ENCODE assay signal across 8 cellular contexts in genomic region chr11:74672956-74673895, GRCh38. TPM values are rescaled to one million over a fixed set of nuclear protein-coding genes. Genes with fewer than 3 reads are reported as not detected.
DNase-seq lines count a peak whose midpoint lies in the region; ATAC-seq and TF ChIP-seq lines count a peak whose summit lies in the region.

No MANE protein-coding gene starts in this region.

- H3K27ac Mint-ChIP-seq in activated CD8-positive, alpha-beta memory T cell treated with anti-CD3 and anti-CD28 coated beads, Interleukin-2, amount 10 ng/mL, durations not matched to agents 7 days and 5 days, result no peak overlapping the region
- H3K27ac Mint-ChIP-seq in MCF 10A (ENCODE audit: low read depth, unreplicated experiment), result peak overlapping the region; percentile 73

- WGBS in right lobe of liver (ENCODE audit: insufficient coverage, low coverage, low lambda C conversion rate, missing lambda C conversion rate), result 41% methylated on average over 12 of the region's 13 CpGs

- H3K36me3 ChIP-seq in right lobe of liver, result no peaks in the 10 kb centered on the region

- peak; percentile 26 for DNase-seq in activated CD8-positive, alpha-beta memory T cell treated with anti-CD3 and anti-CD28 coated beads, Interleukin-2, amount 10 ng/mL, durations not matched to agents 7 days and 5 days
- no peak for DNase-seq in activated CD8-positive, alpha-beta memory T cell treated with anti-CD3 and anti-CD28 coated beads, Interleukin-2, amount 50 U/mL, for 4 hours
- DNase-seq in MCF 10A (ENCODE audit: unreplicated experiment) (peak; percentile 96), right lobe of liver (peak in 2 of 3 donors; percentile 59 to 92), HuH-7.5 (ENCODE audit: low spot score) (no peak), NCI-H524 treated with DMSO at 0.1 percent for 48 hours (lab: John Stamatoyannopoulos, UW) (no peak)
- no peak for DNase-seq in stimulated activated naive CD4-positive, alpha-beta T cell (lab: John Stamatoyannopoulos, UW)

- H3K9me3 Mint-ChIP-seq in activated CD8-positive, alpha-beta memory T cell treated with anti-CD3 and anti-CD28 coated beads, Interleukin-2, amount 10 ng/mL, durations not matched to agents 7 days and 5 days (ENCODE audit: low read depth), result no peaks in the 10 kb centered on the region
- no peaks in the 10 kb centered on the region for H3K9me3 Mint-ChIP-seq in MCF 10A (ENCODE audit: unreplicated experiment)

- H3K27me3 Mint-ChIP-seq in activated CD8-positive, alpha-beta memory T cell treated with anti-CD3 and anti-CD28 coated beads, Interleukin-2, amount 10 ng/mL, durations not matched to agents 7 days and 5 days, result no peaks in the 10 kb centered on the region
- no peaks in the 10 kb centered on the region for H3K27me3 Mint-ChIP-seq in MCF 10A (ENCODE audit: insufficient read depth, unreplicated experiment)

- no peak overlapping the region for H3K4me3 ChIP-seq in right lobe of liver

- intact Hi-C loops in MCF 10A (cut with micrococcal nuclease), result no loop called here
- intact Hi-C loops in right lobe of liver (cut with DNase I), result no loop called here

- CTCF ChIA-PET in activated CD8-positive, alpha-beta memory T cell treated with anti-CD3 and anti-CD28 coated beads, Interleukin-2, amount 10 ng/mL, durations not matched to agents 7 days and 5 days (lab: Charles Lee), result interaction anchor here (1.5 kb wide), 1 partner anchor 29 kb away, joined by 6 read pairs; no protein-coding TSS in a partner anchor
- CTCF ChIA-PET in MCF 10A (lab: Yijun Ruan, JAX), result interaction anchor here (0.6 to 1.5 kb wide), 10 partner anchors 21 to 650 kb away, joined by 3 to 6 read pairs (median 3); no protein-coding TSS in a partner anchor

- no peak overlapping the region for H3K4me3 Mint-ChIP-seq in activated CD8-positive, alpha-beta memory T cell treated with anti-CD3 and anti-CD28 coated beads, Interleukin-2, amount 10 ng/mL, durations not matched to agents 7 days and 5 days
- no peak overlapping the region for H3K4me3 Mint-ChIP-seq in MCF 10A (ENCODE audit: unreplicated experiment)

- TSS peak; percentile 42 for BruUV-seq in MCF 10A (replicated peaks; lab: Mats Ljungman, UMichigan)

- TF ChIP-seq CTCF in MCF 10A (IDR thresholded peaks at IDR 0.05; ENCODE audit: unreplicated experiment), result no peak
- TF ChIP-seq CTCF in right lobe of liver (IDR thresholded peaks at IDR 0.05), result no peak

- peak overlapping the region in 1 of 3 donors; percentile 52 for H3K27ac ChIP-seq in right lobe of liver

- no peak for ATAC-seq in activated CD8-positive, alpha-beta memory T cell treated with anti-CD3 and anti-CD28 coated beads, Interleukin-2, amount 10 ng/mL, durations not matched to agents 7 days and 5 days
- ATAC-seq in right lobe of liver (peak; percentile 61 to 93 (median 74)), HG02840 (IDR thresholded peaks at IDR 0.05; ENCODE audit: low FRiP score, unreplicated experiment) (no peak)

- TF ChIP-seq POLR2A in right lobe of liver (IDR thresholded peaks at IDR 0.05), result no peak

- no peaks in the 10 kb centered on the region for H3K36me3 Mint-ChIP-seq in activated CD8-positive, alpha-beta memory T cell treated with anti-CD3 and anti-CD28 coated beads, Interleukin-2, amount 10 ng/mL, durations not matched to agents 7 days and 5 days
- no peaks in the 10 kb centered on the region for H3K36me3 Mint-ChIP-seq in MCF 10A (ENCODE audit: insufficient read depth, unreplicated experiment)

- H3K4me1 ChIP-seq in right lobe of liver, result peaks cover 0 to 12% (median 4%) of the 10 kb centered on the region in 4 donors

- no peaks in the 10 kb centered on the region for H3K9me3 ChIP-seq in right lobe of liver

- H3K27me3 ChIP-seq in right lobe of liver, result no peaks in the 10 kb centered on the region

- no peaks in the 10 kb centered on the region for H3K4me1 Mint-ChIP-seq in activated CD8-positive, alpha-beta memory T cell treated with anti-CD3 and anti-CD28 coated beads, Interleukin-2, amount 10 ng/mL, durations not matched to agents 7 days and 5 days
- peaks cover 20% of the 10 kb centered on the region for H3K4me1 Mint-ChIP-seq in MCF 10A (ENCODE audit: insufficient read depth, unreplicated experiment)

- POLR2A ChIA-PET in MCF 10A (lab: Yijun Ruan, JAX), result interaction anchor here (0.6 to 1.8 kb wide), 6 partner anchors 14 to 80 kb away, joined by 3 to 7 read pairs (median 4); partner anchors contain the start of gene POLD3

RNA-seq across cellular contexts. Expression of gene CHRDL2, which starts 58.0 kb away (rescaled TPM):
- total RNA-seq in activated CD8-positive, alpha-beta memory T cell treated with anti-CD3 and anti-CD28 coated beads, Interleukin-2, amount 10 ng/mL, durations not matched to agents 7 days and 5 days, result not detected
- total RNA-seq in MCF 10A (2022) (not detected in 2 replicates), right lobe of liver (10 to 100 TPM in 5 of 6 experiments, 1 to 10 TPM in 1; 2.9 to 41.4 (median 23.9) TPM)

Comparison
In these comparisons a context has a peak if more than half of its experiments do, and no peak if none do; other contexts are left out.
1. DNase-seq: peak in activated CD8-positive, alpha-beta memory T cell treated with anti-CD3 and anti-CD28 coated beads, Interleukin-2, amount 10 ng/mL, durations not matched to agents 7 days and 5 days (single experiment), MCF 10A (single experiment) and right lobe of liver (2 of 3); none in activated CD8-positive, alpha-beta memory T cell treated with anti-CD3 and anti-CD28 coated beads, Interleukin-2, amount 50 U/mL, for 4 hours (single experiment), HuH-7.5 (single experiment), stimulated activated naive CD4-positive, alpha-beta T cell (0 of 6) and NCI-H524 treated with DMSO at 0.1 percent for 48 hours (single experiment).
2. ATAC-seq: peak in right lobe of liver (4 of 4); none in activated CD8-positive, alpha-beta memory T cell treated with anti-CD3 and anti-CD28 coated beads, Interleukin-2, amount 10 ng/mL, durations not matched to agents 7 days and 5 days (single experiment) and HG02840 (single experiment).